In genomic region chr16:67833035-67833417, GRCh38 we compare ENCODE assay signal across 8 cellular contexts. TPM values are rescaled to one million over a fixed set of nuclear protein-coding genes. Genes with fewer than 3 reads are reported as not detected.
DNase-seq lines count a peak whose midpoint lies in the region; ATAC-seq and TF ChIP-seq lines count a peak whose summit lies in the region.

No MANE protein-coding gene starts in this region.

- DNase-seq in A673 (ENCODE audit: low spot score) (no peak), HS-5 (ENCODE audit: low read depth) (peak; percentile 57), adrenal gland (peak in 1 of 7 donors; percentile 12), DMS153 (lab: John Stamatoyannopoulos, UW) (no peak), NOMO-1 treated with dmso at 0.1 percent for 144 hours (lab: John Stamatoyannopoulos, UW; ENCODE audit: unreplicated experiment) (no peak)
- no peak for DNase-seq in stimulated activated naive B cell treated with anti-CD40 and anti-IgM and Interleukin-4, amounts not matched to agents 10 μg/mL and 1 μg/mL and 100 μg/mL, for 72 hours

- BruUV-seq in A673 (replicated peaks; lab: Mats Ljungman, UMichigan) = no TSS peak

- POLR2A ChIA-PET in A673 (lab: Charles Lee; ENCODE audit: low non-redundant PET) = interaction anchor here (0.7 kb wide), 1 partner anchor 122 kb away, joined by 3 read pairs; no protein-coding TSS in a partner anchor

- no peak for TF ChIP-seq POLR2A in adrenal gland (IDR thresholded peaks at IDR 0.05)

- H3K36me3 Mint-ChIP-seq in stimulated activated naive B cell treated with anti-CD40 and anti-IgM and Interleukin-4, amounts not matched to agents 10 μg/mL and 1 μg/mL and 100 μg/mL, for 72 hours = peaks cover 15 to 21% of the 10 kb centered on the region in 2 donors

- H3K36me3 ChIP-seq in A673 (ENCODE audit: insufficient read depth, low read length, poor library complexity, severe bottlenecking) (peaks cover 30% of the 10 kb centered on the region), adrenal gland (replicated peaks in 1 of 2) (peaks cover 0 to 41% of the 10 kb centered on the region in 2 donors)

- CTCF ChIA-PET in A673 (lab: Charles Lee) = interaction anchor here (2.3 kb wide), 1 partner anchor 17 kb away, joined by 10 read pairs; no protein-coding TSS in a partner anchor

- peak overlapping the region; percentile 91 to 98 for H3K4me3 Mint-ChIP-seq in stimulated activated naive B cell treated with anti-CD40 and anti-IgM and Interleukin-4, amounts not matched to agents 10 μg/mL and 1 μg/mL and 100 μg/mL, for 72 hours

- ATAC-seq in stimulated activated naive B cell treated with anti-CD40 and anti-IgM and Interleukin-4, amounts not matched to agents 10 μg/mL and 1 μg/mL and 100 μg/mL, for 72 hours (replicated peaks) = no peak
- no peak for ATAC-seq in HG02884 (IDR thresholded peaks at IDR 0.05; ENCODE audit: unreplicated experiment)

- no peaks in the 10 kb centered on the region for H3K27me3 Mint-ChIP-seq in stimulated activated naive B cell treated with anti-CD40 and anti-IgM and Interleukin-4, amounts not matched to agents 10 μg/mL and 1 μg/mL and 100 μg/mL, for 72 hours

- H3K27ac ChIP-seq in A673 (ENCODE audit: low read depth, low read length, poor library complexity, severe bottlenecking) (peak overlapping the region; percentile 84), adrenal gland (peak overlapping the region in 3 of 5 donors; percentile 1 to 72 (median 56))

- H3K4me3 ChIP-seq in A673 (ENCODE audit: low read depth, low read length, poor library complexity, severe bottlenecking) (peak overlapping the region; percentile 79), adrenal gland (peak overlapping the region in 3 of 4 donors; percentile 23 to 75 (median 71)), iPS-18c (ENCODE audit: insufficient read depth, low read depth, low read length) (peak overlapping the region; percentile 71)

- H3K9me3 Mint-ChIP-seq in stimulated activated naive B cell treated with anti-CD40 and anti-IgM and Interleukin-4, amounts not matched to agents 10 μg/mL and 1 μg/mL and 100 μg/mL, for 72 hours = no peaks in the 10 kb centered on the region

- H3K9me3 ChIP-seq in A673 (ENCODE audit: low read depth, low read length, poor library complexity, severe bottlenecking) = no peaks in the 10 kb centered on the region
- H3K9me3 ChIP-seq in adrenal gland (replicated peaks in 1 of 3) = no peaks in the 10 kb centered on the region
- H3K9me3 ChIP-seq in iPS-18c (ENCODE audit: control insufficient read depth, insufficient read depth, low read length) = no peaks in the 10 kb centered on the region

- H3K27me3 ChIP-seq in A673 (replicated peaks; ENCODE audit: insufficient read depth, low read depth, low read length, poor library complexity) (no peaks in the 10 kb centered on the region), adrenal gland (no peaks in the 10 kb centered on the region)

- H3K4me1 ChIP-seq in A673 (ENCODE audit: insufficient read depth, low read length, poor library complexity, severe bottlenecking) (no peaks in the 10 kb centered on the region), adrenal gland (replicated peaks in 1 of 2) (peaks cover 10 to 15% of the 10 kb centered on the region in 2 donors)

- WGBS in adrenal gland, 4 donors = 1 to 13% (median 6%) methylated on average over 1 to 3 of the region's 3 CpGs

- TF ChIP-seq CTCF in A673 (conservative IDR thresholded peaks at IDR 0.05; ENCODE audit: low read depth, low read length) (no peak), adrenal gland (IDR thresholded peaks at IDR 0.05) (no peak)

- H3K4me1 Mint-ChIP-seq in stimulated activated naive B cell treated with anti-CD40 and anti-IgM and Interleukin-4, amounts not matched to agents 10 μg/mL and 1 μg/mL and 100 μg/mL, for 72 hours = peaks cover 12 to 16% of the 10 kb centered on the region in 2 donors

- peak overlapping the region; percentile 98 for H3K27ac Mint-ChIP-seq in stimulated activated naive B cell treated with anti-CD40 and anti-IgM and Interleukin-4, amounts not matched to agents 10 μg/mL and 1 μg/mL and 100 μg/mL, for 72 hours

- intact Hi-C loops in A673 (cut with micrococcal nuclease; ENCODE audit: unreplicated experiment) (no loop called here), adrenal gland (cut with DNase I) (no loop called here)

RNA-seq across cellular contexts. Expression of gene THAP11, which starts 9.1 kb away (rescaled TPM):
- total RNA-seq in A673 (2021) = 46.6 and 48.9 TPM in 2 replicates
- 10 to 100 TPM; 19.9 to 85.6 (median 44.7) TPM for total RNA-seq in adrenal gland
- polyA plus RNA-seq in adrenal gland = 1 to 10 TPM; 8.4 to 8.6 (median 8.5) TPM

RNA-seq across cellular contexts. Expression of gene NUTF2, which starts 13.7 kb away (rescaled TPM):
- total RNA-seq in A673 (2021) = 197 and 217 TPM in 2 replicates
- 100 to 1,000 TPM in 2 of 8 donors, 10 to 100 TPM in 6; 30.0 to 201 (median 80.7) TPM for total RNA-seq in adrenal gland
- 100 to 1,000 TPM; 131 to 170 (median 134) TPM for polyA plus RNA-seq in adrenal gland

RNA-seq across cellular contexts. Expression of gene CENPT, which starts 14.5 kb away (rescaled TPM):
- total RNA-seq in A673 (2021) (52.9 and 62.3 TPM in 2 replicates), adrenal gland (10 to 100 TPM; 18.1 to 58.6 (median 38.7) TPM)
- 100 to 1,000 TPM in 2 of 3 donors, 10 to 100 TPM in 1; 15.8 to 250 (median 126) TPM for polyA plus RNA-seq in adrenal gland

RNA-seq across cellular contexts. Expression of gene TSNAXIP1, which starts 26.3 kb away (rescaled TPM):
- total RNA-seq in A673 (2021) = 1.0 and 1.6 TPM in 2 replicates
- total RNA-seq in adrenal gland = 1 to 10 TPM in 7 of 8 donors, under 1 TPM in 1; 0.72 to 3.6 (median 2.1) TPM
- 10 to 100 TPM in 2 of 3 donors, 1 to 10 TPM in 1; 2.2 to 18.7 (median 15.7) TPM for polyA plus RNA-seq in adrenal gland

RNA-seq across cellular contexts. Expression of gene RANBP10, which starts 26.7 kb away (rescaled TPM):
- 27.1 and 28.0 TPM in 2 replicates for total RNA-seq in A673 (2021)
- 10 to 100 TPM in 7 of 8 donors, 1 to 10 TPM in 1; 9.7 to 74.1 (median 28.4) TPM for total RNA-seq in adrenal gland
- polyA plus RNA-seq in adrenal gland = 10 to 100 TPM; 19.1 to 45.8 (median 20.1) TPM
